Comparison of ENCODE assay signal across 26 cellular contexts in genomic region chr6:8207869-8208191, GRCh38.
DNase-seq lines count a peak whose midpoint lies in the region; ATAC-seq, FAIRE-seq and TF ChIP-seq lines count a peak whose summit lies in the region.
"Had no signal": no experiment of that assay in that cellular context is flagged by ENCODE, and none has a peak within 500 bp of the region (broad histone marks: within the 10 kb centered on the region; RNA-seq: fewer than 3 reads in every experiment).

No MANE protein-coding gene starts in this region.

- ATAC-seq in HepG2 (no peak), right lobe of liver (no peak), K562 (no peak), GM21447 (IDR thresholded peaks at IDR 0.05; ENCODE audit: unreplicated experiment) (no peak)

- BruUV-seq in HepG2 (replicated peaks; lab: Mats Ljungman, UMichigan) (no TSS peak), K562 (replicated peaks; lab: Mats Ljungman, UMichigan) (no TSS peak)

- TF ChIP-seq EP300 in HepG2 (IDR thresholded peaks at IDR 0.05; ENCODE audit: low read depth in 2 of 2, low read length in 2 of 2) (no peak), HepG2 (CRISPR knock-in tag; IDR thresholded peaks at IDR 0.05; ENCODE audit: borderline replicate concordance) (no peak), K562 (IDR thresholded peaks at IDR 0.05; ENCODE audit: low read length) (no peak)

- no peaks in the 10 kb centered on the region for H3K9me3 Mint-ChIP-seq in glutamatergic neuron (ENCODE audit: unreplicated experiment)
- H3K9me3 Mint-ChIP-seq: CD14-positive monocyte; CD4-positive, alpha-beta memory T cell; CD8-positive, alpha-beta memory T cell had no signal

- H3K79me2 ChIP-seq in HepG2 (ENCODE audit: insufficient read depth, low read length) (no peaks in the 10 kb centered on the region), K562 (ENCODE audit: control insufficient read depth, insufficient read depth, low read length) (no peaks in the 10 kb centered on the region)

- in situ Hi-C loops in HepG2 (cut with HindIII; ENCODE audit: extremely low pct_ligation_motif_present, low pct_unique_long_range_greater_than_20kb) = no loop called here
- in situ Hi-C loops in K562 (cut with MboI) = no loop called here

- CTCF ChIA-PET in HepG2 (lab: Yijun Ruan, JAX; ENCODE audit: low intra/inter-chr PET ratio, low total read pairs) = no interaction called here
- CTCF ChIA-PET in K562 (lab: Yijun Ruan, JAX; ENCODE audit: low intra/inter-chr PET ratio) = no interaction called here

- TF ChIP-seq RAD21 in HepG2 (CRISPR knock-in tag; IDR thresholded peaks at IDR 0.05) (no peak), K562 (CRISPR knock-in tag; conservative IDR thresholded peaks at IDR 0.05 in 1 of 2, IDR thresholded peaks at IDR 0.05 in 1 of 2) (no peak)

- no peaks in the 10 kb centered on the region for H4K20me1 ChIP-seq in HepG2 (ENCODE audit: insufficient read depth, low read length)
- no peaks in the 10 kb centered on the region for H4K20me1 ChIP-seq in K562 (replicated peaks; ENCODE audit: control insufficient read depth, insufficient read depth, low read length)
- H4K20me1 ChIP-seq: BLaER1 had no signal

- H3K4me2 ChIP-seq in HepG2 (ENCODE audit: low read depth, low read length) (no peak overlapping the region), K562 (ENCODE audit: insufficient read depth, low read length) (no peak overlapping the region)
- H3K4me2 ChIP-seq: BLaER1 had no signal

- no peaks in the 10 kb centered on the region for H3K27me3 Mint-ChIP-seq in glutamatergic neuron (ENCODE audit: unreplicated experiment)
- H3K27me3 Mint-ChIP-seq: CD4-positive, CD25-positive, alpha-beta regulatory T cell had no signal

- H3K27ac Mint-ChIP-seq in glutamatergic neuron (ENCODE audit: unreplicated experiment) = peak overlapping the region; percentile 54
- H3K27ac Mint-ChIP-seq: CD14-positive monocyte; CD4-positive, alpha-beta memory T cell; CD4-positive, CD25-positive, alpha-beta regulatory T cell; CD8-positive, alpha-beta memory T cell had no signal

- no peak for TF ChIP-seq POLR2A in HepG2 (IDR thresholded peaks at IDR 0.05; ENCODE audit: insufficient read depth in 1 of 2, low read depth in 2 of 2, low read length in 2 of 2)
- no peak for TF ChIP-seq POLR2A in right lobe of liver (IDR thresholded peaks at IDR 0.05)
- no peak for TF ChIP-seq POLR2A in K562 (conservative IDR thresholded peaks at IDR 0.05)
- no peak for TF ChIP-seq POLR2A in GM12891 (IDR thresholded peaks at IDR 0.05; ENCODE audit: low read depth, low read length)

- H3K27ac ChIP-seq in HepG2 (ENCODE audit: extremely low read length, insufficient read depth, low read length) = no peak overlapping the region
- H3K27ac ChIP-seq in right lobe of liver = no peak overlapping the region
- H3K27ac ChIP-seq in K562 (ENCODE audit: extremely low read depth, low read depth, low read length) = no peak overlapping the region
- H3K27ac ChIP-seq: 22Rv1, BLaER1 had no signal

- H3K4me3 ChIP-seq in HepG2 (replicated peaks in 1 of 3; ENCODE audit: insufficient read depth in 1 of 3, low read depth in 2 of 3, low read length in 3 of 3) (no peak overlapping the region), right lobe of liver (no peak overlapping the region), K562 (no peak overlapping the region)
- H3K4me3 ChIP-seq: BLaER1 had no signal

- no peak overlapping the region for H3K4me3 Mint-ChIP-seq in glutamatergic neuron (ENCODE audit: unreplicated experiment)
- H3K4me3 Mint-ChIP-seq: CD14-positive monocyte; CD4-positive, alpha-beta memory T cell; CD4-positive, CD25-positive, alpha-beta regulatory T cell; CD8-positive, alpha-beta memory T cell had no signal

- POLR2A ChIA-PET in HepG2 (lab: Yijun Ruan, JAX) = no interaction called here
- POLR2A ChIA-PET in K562 (lab: Yijun Ruan, JAX) = no interaction called here

- H2AFZ ChIP-seq in HepG2 (ENCODE audit: low read length) = no peak overlapping the region
- H2AFZ ChIP-seq in K562 (ENCODE audit: low read depth, low read length) = no peak overlapping the region

- intact Hi-C loops in HepG2 (cut with micrococcal nuclease; ENCODE audit: unreplicated experiment) = no loop called here
- intact Hi-C loops in right lobe of liver (cut with DNase I) = no loop called here
- intact Hi-C loops in K562 (cut with micrococcal nuclease) = no loop called here

- no peaks in the 10 kb centered on the region; a peak in 1 of 5 replicates for H3K27me3 ChIP-seq in HepG2 (ENCODE audit: control insufficient read depth in 1 of 2, insufficient read depth in 2 of 2, low read length in 2 of 2)
- H3K27me3 ChIP-seq in right lobe of liver = no peaks in the 10 kb centered on the region
- H3K27me3 ChIP-seq in K562 (ENCODE audit: control insufficient read depth in 2 of 2, insufficient read depth in 2 of 2, low read length in 2 of 2) = peaks cover 6 to 11% of the 10 kb centered on the region in 2 experiments
- H3K27me3 ChIP-seq: BE2C, BLaER1 had no signal

- TF ChIP-seq CTCF in HepG2 (CRISPR knock-in tag; IDR thresholded peaks at IDR 0.05) (no peak), right lobe of liver (IDR thresholded peaks at IDR 0.05) (no peak), K562 (IDR thresholded peaks at IDR 0.05 in 2 of 3, conservative IDR thresholded peaks at IDR 0.05 in 1 of 3; ENCODE audit: insufficient read depth in 2 of 3, low read depth in 1 of 3, low read length in 3 of 3) (no peak), glutamatergic neuron (IDR thresholded peaks at IDR 0.05; ENCODE audit: partially characterized antibody, unreplicated experiment) (no peak)

- H3K9me1 ChIP-seq in K562 (ENCODE audit: control insufficient read depth, insufficient read depth, low read length) = no peaks in the 10 kb centered on the region

- H3K9me3 ChIP-seq in HepG2 (ENCODE audit: low read length) (no peaks in the 10 kb centered on the region), right lobe of liver (no peaks in the 10 kb centered on the region), K562 (replicated peaks; ENCODE audit: control insufficient read depth, insufficient read depth, low read depth, low read length) (no peaks in the 10 kb centered on the region)
- H3K9me3 ChIP-seq: BE2C, BLaER1 had no signal

- H3K36me3 Mint-ChIP-seq in glutamatergic neuron (ENCODE audit: unreplicated experiment) = no peaks in the 10 kb centered on the region
- H3K36me3 Mint-ChIP-seq: CD14-positive monocyte; CD4-positive, alpha-beta memory T cell; CD4-positive, CD25-positive, alpha-beta regulatory T cell; CD8-positive, alpha-beta memory T cell had no signal

- H3K4me1 Mint-ChIP-seq in glutamatergic neuron (ENCODE audit: low read depth, unreplicated experiment) = peaks cover 4% of the 10 kb centered on the region
- H3K4me1 Mint-ChIP-seq: CD14-positive monocyte; CD4-positive, alpha-beta memory T cell; CD4-positive, CD25-positive, alpha-beta regulatory T cell; CD8-positive, alpha-beta memory T cell had no signal

- DNase-seq in HepG2 (ENCODE audit: low spot score) (no peak), right lobe of liver (no peak), K562 (ENCODE audit: extremely low read depth in 1 of 4, low spot score in 3 of 4) (no peak), glutamatergic neuron (no peak), GM12891 (ENCODE audit: insufficient read length, low spot score) (no peak), kidney tubule cell (ENCODE audit: low spot score) (no peak)
- DNase-seq: ACHN; BE2C; C1 segment of cervical spinal cord; CD4-positive, alpha-beta memory T cell; CD4-positive, CD25-positive, alpha-beta regulatory T cell; CD8-positive, alpha-beta memory T cell; COR-L47; DMS 273 treated with DMSO at 0.1 percent for 48 hours; DMS153; DMS53; DMS79; DND-41; EL; GDM1 had no signal

- FAIRE-seq in HepG2 (lab: Jason Lieb, UNC) = no peak
- FAIRE-seq in K562 (lab: Jason Lieb, UNC) = no peak
- FAIRE-seq in GM12891 (lab: Jason Lieb, UNC) = no peak
- FAIRE-seq: GM12892, GM18507 had no signal

- H3K4me1 ChIP-seq in HepG2 (ENCODE audit: insufficient read depth, low read length) = no peaks in the 10 kb centered on the region
- no peaks in the 10 kb centered on the region for H3K4me1 ChIP-seq in right lobe of liver
- no peaks in the 10 kb centered on the region for H3K4me1 ChIP-seq in K562 (replicated peaks in 1 of 2; ENCODE audit: control insufficient read depth in 2 of 2, insufficient read depth in 2 of 2, low read length in 2 of 2)
- H3K4me1 ChIP-seq: BE2C, BLaER1 had no signal

- H3K36me3 ChIP-seq in HepG2 (replicated peaks in 1 of 2; ENCODE audit: control insufficient read depth in 1 of 2, insufficient read depth in 2 of 2, low read length in 2 of 2) = no peaks in the 10 kb centered on the region
- H3K36me3 ChIP-seq in right lobe of liver = no peaks in the 10 kb centered on the region
- no peaks in the 10 kb centered on the region for H3K36me3 ChIP-seq in K562 (ENCODE audit: control insufficient read depth, insufficient read depth, low read length)
- H3K36me3 ChIP-seq: BE2C, BLaER1 had no signal

- H3K9ac ChIP-seq in HepG2 (ENCODE audit: insufficient read depth, low read depth, low read length) (no peak overlapping the region), K562 (ENCODE audit: insufficient read depth in 1 of 2, low read depth in 2 of 2, low read length in 2 of 2) (no peak overlapping the region)
- H3K9ac ChIP-seq: BLaER1 had no signal

- 63% methylated on average over 1 of the region's 1 CpG for WGBS in HepG2 (ENCODE audit: low lambda C conversion rate)
- 67% methylated on average over 1 of the region's 1 CpG for WGBS in right lobe of liver (ENCODE audit: insufficient coverage, low coverage, low lambda C conversion rate, missing lambda C conversion rate)
- 0% methylated on average over 1 of the region's 1 CpG for WGBS in K562 (ENCODE audit: insufficient coverage, low coverage, missing lambda C conversion rate)

TF ChIP-seq in HepG2, 621 proteins besides CTCF, POLR2A, EP300 and RAD21:
- TF ChIP-seq MAFK (conservative IDR thresholded peaks at IDR 0.05 in 1 of 2, IDR thresholded peaks at IDR 0.05 in 1 of 2; ENCODE audit: low read length in 2 of 2) (peak; percentile 60 to 66), MAFF (IDR thresholded peaks at IDR 0.05; ENCODE audit: low read depth, low read length) (0 out of 2 replicates have a peak, but pooled peaks have one; percentile 55), NCOR1 (IDR thresholded peaks at IDR 0.05; ENCODE audit: borderline replicate concordance, low read length) (no peak)

TF ChIP-seq in K562, 482 proteins besides CTCF, POLR2A, EP300 and RAD21 (continues in another document):
- TF ChIP-seq C11orf30 (IDR thresholded peaks at IDR 0.05; ENCODE audit: low read depth) (peak; percentile 33; the same call in 1 of the 2 replicates), ARHGAP35 (IDR thresholded peaks at IDR 0.05; ENCODE audit: partially characterized antibody) (no peak), ZEB2 (IDR thresholded peaks at IDR 0.05) (no peak), ZNF830 (CRISPR knock-in tag; IDR thresholded peaks at IDR 0.05) (no peak), RBM34 (IDR thresholded peaks at IDR 0.05; ENCODE audit: borderline replicate concordance, insufficient read depth, low read length) (no peak)

TF ChIP-seq in GM12891, 5 proteins besides CTCF, POLR2A, EP300 and RAD21:
- no peak for TF ChIP-seq PAX5 (IDR thresholded peaks at IDR 0.05; ENCODE audit: insufficient read depth, low read length, severe bottlenecking)
- TF ChIP-seq SPI1 (IDR thresholded peaks at IDR 0.05; ENCODE audit: low read depth, low read length) = no peak
- TF ChIP-seq TAF1 (IDR thresholded peaks at IDR 0.05; ENCODE audit: low read depth, low read length) = no peak
- TF ChIP-seq POLR2AphosphoS5 (IDR thresholded peaks at IDR 0.05; ENCODE audit: low read depth, low read length) = no peak
- no peak for TF ChIP-seq POU2F2 (IDR thresholded peaks at IDR 0.05; ENCODE audit: low read depth, low read length)
TF ChIP-seq in GM12891: peak in this region for 0.

Comparison
In these comparisons a context has a peak if more than half of its experiments do, and no peak if none do; other contexts are left out.
1. Of the 241 proteins assayed by ChIP-seq in both HepG2 and K562: peak only in HepG2: MAFF and MAFK; only in K562: none; in both: none; in neither: 239.